19 cellular contexts compared by ENCODE assay signal in genomic region chr12:122121341-122122192, GRCh38. TPM values are rescaled to one million over a fixed set of nuclear protein-coding genes. Genes with fewer than 3 reads are reported as not detected.
A peak's percentile ranks its signal among the peaks of the same experiment; 100 is the strongest.
DNase-seq lines count a peak whose midpoint lies in the region; ATAC-seq and TF ChIP-seq lines count a peak whose summit lies in the region.
"Had no signal": no experiment of that assay in that cellular context is flagged by ENCODE, and none has a peak within 500 bp of the region (broad histone marks: within the 10 kb centered on the region; RNA-seq: fewer than 3 reads in every experiment).

No MANE protein-coding gene starts in this region.

- no peak overlapping the region for H4K5ac ChIP-seq in mesendoderm (ENCODE audit: low read length)

- no peaks in the 10 kb centered on the region for H3K27me3 ChIP-seq in stomach smooth muscle (ENCODE audit: control insufficient read depth in 1 of 2, insufficient read depth in 2 of 2, low read length in 2 of 2)
- no peaks in the 10 kb centered on the region for H3K27me3 ChIP-seq in mesendoderm (ENCODE audit: insufficient read depth, low read length, poor library complexity)
- H3K27me3 ChIP-seq: SJCRH30 had no signal

- DNase-seq in activated naive CD4-positive, alpha-beta T cell (lab: John Stamatoyannopoulos, UW): no peak
- no peak for DNase-seq in activated CD8-positive, alpha-beta T cell treated with anti-CD3 and anti-CD28 coated beads, Interleukin-2, amount 10 ng/mL, durations not matched to agents 7 days and 5 days
- DNase-seq in memory B cell (ENCODE audit: low spot score in 2 of 2) (no peak), lower leg skin (ENCODE audit: low spot score in 2 of 2) (no peak), mesendoderm (no peak), NCI-H2171 (lab: John Stamatoyannopoulos, UW) (no peak)
- DNase-seq: activated CD8-positive, alpha-beta memory T cell treated with anti-CD3 and anti-CD28 coated beads, Interleukin-2, amount 50 U/mL, for 4 hours; anterior cingulate cortex; NCI-H2081 treated with DMSO at 0.1 percent for 48 hours; NCI-H82; occipital lobe; SJCRH30 had no signal

- no peak for TF ChIP-seq CTCF in lower leg skin (IDR thresholded peaks at IDR 0.05)

- no peak for ATAC-seq in activated CD8-positive, alpha-beta T cell treated with anti-CD3 and anti-CD28 coated beads, Interleukin-2, amount 10 ng/mL, durations not matched to agents 7 days and 5 days
- no peak for ATAC-seq in memory B cell (ENCODE audit: low read depth)

- POLR2A ChIA-PET in activated CD8-positive, alpha-beta T cell treated with anti-CD3 and anti-CD28 coated beads, Interleukin-2, amount 10 ng/mL, durations not matched to agents 7 days and 5 days (lab: Charles Lee): interaction anchor here (0.9 kb wide), 1 partner anchor 34 kb away, joined by 3 read pairs; no protein-coding TSS in a partner anchor

- H3K4me1 ChIP-seq in stomach smooth muscle (ENCODE audit: control insufficient read depth, insufficient read depth, low read length) (peaks cover 38% of the 10 kb centered on the region), mesendoderm (ENCODE audit: control insufficient read depth, low read depth, low read length) (no peaks in the 10 kb centered on the region)
- H3K4me1 ChIP-seq: SJCRH30 had no signal

- H3K9ac ChIP-seq in stomach smooth muscle (ENCODE audit: low read length in 2 of 2) (no peak overlapping the region), mesendoderm (ENCODE audit: low read length) (no peak overlapping the region)

- H3K23ac ChIP-seq in mesendoderm (ENCODE audit: low read length): no peak overlapping the region

- H3K4me3 ChIP-seq in stomach smooth muscle (ENCODE audit: low read length in 2 of 2) (no peak overlapping the region), lower leg skin (ENCODE audit: low read depth, poor library complexity, severe bottlenecking) (no peak overlapping the region), mesendoderm (ENCODE audit: low read length) (no peak overlapping the region)
- H3K4me3 ChIP-seq: SJCRH30, skin epidermis had no signal

- no peaks in the 10 kb centered on the region for H3K36me3 ChIP-seq in stomach smooth muscle (ENCODE audit: control insufficient read depth in 2 of 2, insufficient read depth in 2 of 2, low read length in 2 of 2)
- H3K36me3 ChIP-seq in mesendoderm (ENCODE audit: control insufficient read depth, insufficient read depth, low read length): no peaks in the 10 kb centered on the region
- H3K36me3 ChIP-seq: SJCRH30 had no signal

- 74 to 77% methylated on average over 13 to 17 of the region's 17 CpGs for WGBS in lower leg skin, 2 donors
- no CpG with 5 or more reads among the region's 17 CpGs for WGBS in mesendoderm (ENCODE audit: extremely low coverage, insufficient coverage, low lambda C conversion rate)

- no peak overlapping the region for H4K8ac ChIP-seq in mesendoderm (ENCODE audit: low read depth, low read length)

- intact Hi-C loops in lower leg skin (cut with DNase I; ENCODE audit: low total_unique reads): loop anchor here (2.0 to 10.0 kb wide), 2 partner anchors 67 to 187 kb away; no protein-coding TSS in a partner anchor

- peak overlapping the region; percentile 30 for H3K27ac Mint-ChIP-seq in activated naive CD4-positive, alpha-beta T cell treated with anti-CD3 and anti-CD28 coated beads, Interleukin-2, amount 50 U/mL, for 24 hours
- H3K27ac Mint-ChIP-seq in activated CD8-positive, alpha-beta T cell treated with anti-CD3 and anti-CD28 coated beads, Interleukin-2, amount 10 ng/mL, durations not matched to agents 7 days and 5 days: peak overlapping the region; percentile 69
- peak overlapping the region; percentile 22 for H3K27ac Mint-ChIP-seq in memory B cell

- no peak overlapping the region for H2BK15ac ChIP-seq in mesendoderm (replicated peaks; ENCODE audit: low read depth)

- H2BK120ac ChIP-seq in mesendoderm (ENCODE audit: low read depth, low read length): no peak overlapping the region

- H2AK5ac ChIP-seq in mesendoderm (ENCODE audit: low read length): no peak overlapping the region

- peaks cover 5% of the 10 kb centered on the region for H3K79me2 ChIP-seq in mesendoderm (ENCODE audit: control insufficient read depth, insufficient read depth, low read length)

- no peak overlapping the region for H3K4ac ChIP-seq in mesendoderm (ENCODE audit: low read depth, low read length)

- H3K56ac ChIP-seq in mesendoderm (ENCODE audit: low read length): no peak overlapping the region

- no peak overlapping the region for H2BK5ac ChIP-seq in mesendoderm (ENCODE audit: low read length)

- H3K9me3 Mint-ChIP-seq in activated naive CD4-positive, alpha-beta T cell treated with anti-CD3 and anti-CD28 coated beads, Interleukin-2, amount 50 U/mL, for 24 hours: no peaks in the 10 kb centered on the region
- H3K9me3 Mint-ChIP-seq in activated CD8-positive, alpha-beta T cell treated with anti-CD3 and anti-CD28 coated beads, Interleukin-2, amount 10 ng/mL, durations not matched to agents 7 days and 5 days (ENCODE audit: insufficient read depth): no peaks in the 10 kb centered on the region
- no peaks in the 10 kb centered on the region for H3K9me3 Mint-ChIP-seq in memory B cell

- peaks cover 48% of the 10 kb centered on the region for H3K4me1 Mint-ChIP-seq in activated naive CD4-positive, alpha-beta T cell treated with anti-CD3 and anti-CD28 coated beads, Interleukin-2, amount 50 U/mL, for 24 hours
- H3K4me1 Mint-ChIP-seq in activated CD8-positive, alpha-beta T cell treated with anti-CD3 and anti-CD28 coated beads, Interleukin-2, amount 10 ng/mL, durations not matched to agents 7 days and 5 days (ENCODE audit: low read depth): peaks cover 33% of the 10 kb centered on the region
- H3K4me1 Mint-ChIP-seq in memory B cell: peaks cover 20% of the 10 kb centered on the region

- no peaks in the 10 kb centered on the region for H3K36me3 Mint-ChIP-seq in activated naive CD4-positive, alpha-beta T cell treated with anti-CD3 and anti-CD28 coated beads, Interleukin-2, amount 50 U/mL, for 24 hours
- H3K36me3 Mint-ChIP-seq in activated CD8-positive, alpha-beta T cell treated with anti-CD3 and anti-CD28 coated beads, Interleukin-2, amount 10 ng/mL, durations not matched to agents 7 days and 5 days (ENCODE audit: low read depth): no peaks in the 10 kb centered on the region
- H3K36me3 Mint-ChIP-seq in memory B cell: peaks cover 5% of the 10 kb centered on the region

- H3K18ac ChIP-seq in mesendoderm (ENCODE audit: low read length): no peak overlapping the region

- H3K4me2 ChIP-seq in mesendoderm (ENCODE audit: low read length): no peak overlapping the region

- no peak overlapping the region for H3K4me3 Mint-ChIP-seq in activated naive CD4-positive, alpha-beta T cell treated with anti-CD3 and anti-CD28 coated beads, Interleukin-2, amount 50 U/mL, for 24 hours
- H3K4me3 Mint-ChIP-seq in activated CD8-positive, alpha-beta T cell treated with anti-CD3 and anti-CD28 coated beads, Interleukin-2, amount 10 ng/mL, durations not matched to agents 7 days and 5 days: no peak overlapping the region
- no peak overlapping the region for H3K4me3 Mint-ChIP-seq in memory B cell

- TF ChIP-seq POLR2A in lower leg skin (IDR thresholded peaks at IDR 0.05): no peak

- peaks cover 16% of the 10 kb centered on the region for H3K79me1 ChIP-seq in mesendoderm (ENCODE audit: low read length)

- H3K27me3 Mint-ChIP-seq in activated naive CD4-positive, alpha-beta T cell treated with anti-CD3 and anti-CD28 coated beads, Interleukin-2, amount 50 U/mL, for 24 hours: no peaks in the 10 kb centered on the region
- H3K27me3 Mint-ChIP-seq in activated CD8-positive, alpha-beta T cell treated with anti-CD3 and anti-CD28 coated beads, Interleukin-2, amount 10 ng/mL, durations not matched to agents 7 days and 5 days (ENCODE audit: low read depth): no peaks in the 10 kb centered on the region
- no peaks in the 10 kb centered on the region for H3K27me3 Mint-ChIP-seq in memory B cell

- no peaks in the 10 kb centered on the region for H3K9me3 ChIP-seq in stomach smooth muscle (ENCODE audit: control insufficient read depth in 2 of 2, low read length in 2 of 2)
- H3K9me3 ChIP-seq: SJCRH30 had no signal

- H3K27ac ChIP-seq in stomach smooth muscle (ENCODE audit: low read length) (peak overlapping the region; percentile 31), mesendoderm (ENCODE audit: low read depth, low read length) (no peak overlapping the region)
- H3K27ac ChIP-seq: SJCRH30 had no signal

- CTCF ChIA-PET in activated CD8-positive, alpha-beta T cell treated with anti-CD3 and anti-CD28 coated beads, Interleukin-2, amount 10 ng/mL, durations not matched to agents 7 days and 5 days (lab: Charles Lee): interaction anchor here (0.9 to 3.6 kb wide), 11 partner anchors 10 to 203 kb away, joined by 3 to 103 read pairs (median 12); partner anchors contain the start of genes CFAP251 and MLXIP

RNA-seq across cellular contexts. Expression of gene MLXIP, which starts 43.0 kb away (rescaled TPM):
- total RNA-seq in activated CD8-positive, alpha-beta T cell treated with anti-CD3 and anti-CD28 coated beads, Interleukin-2, amount 10 ng/mL, durations not matched to agents 7 days and 5 days: 10 to 100 TPM; 38.8 to 42.7 TPM
- 10 to 100 TPM; 15.5 to 34.5 (median 19.8) TPM for total RNA-seq in lower leg skin
- 48.2 TPM for polyA plus RNA-seq in mesendoderm (2013, experiment 1 of 2)
- 49.6 TPM for polyA plus RNA-seq in mesendoderm (2013, experiment 2 of 2)

RNA-seq across cellular contexts. Expression of gene IL31, which starts 52.5 kb away (rescaled TPM):
- total RNA-seq in activated CD8-positive, alpha-beta T cell treated with anti-CD3 and anti-CD28 coated beads, Interleukin-2, amount 10 ng/mL, durations not matched to agents 7 days and 5 days: not detected
- not detected for total RNA-seq in lower leg skin
- polyA plus RNA-seq in mesendoderm (2013, experiment 1 of 2): not detected
- polyA plus RNA-seq in mesendoderm (2013, experiment 2 of 2): not detected
- total RNA-seq: dermis microvascular lymphatic vessel endothelial cell, fibroblast of lung, liver, occipital lobe, SJCRH30, temporal lobe had no signal
- polyA plus RNA-seq: fibroblast of lung, liver had no signal
